In the genomic region with DNA sequence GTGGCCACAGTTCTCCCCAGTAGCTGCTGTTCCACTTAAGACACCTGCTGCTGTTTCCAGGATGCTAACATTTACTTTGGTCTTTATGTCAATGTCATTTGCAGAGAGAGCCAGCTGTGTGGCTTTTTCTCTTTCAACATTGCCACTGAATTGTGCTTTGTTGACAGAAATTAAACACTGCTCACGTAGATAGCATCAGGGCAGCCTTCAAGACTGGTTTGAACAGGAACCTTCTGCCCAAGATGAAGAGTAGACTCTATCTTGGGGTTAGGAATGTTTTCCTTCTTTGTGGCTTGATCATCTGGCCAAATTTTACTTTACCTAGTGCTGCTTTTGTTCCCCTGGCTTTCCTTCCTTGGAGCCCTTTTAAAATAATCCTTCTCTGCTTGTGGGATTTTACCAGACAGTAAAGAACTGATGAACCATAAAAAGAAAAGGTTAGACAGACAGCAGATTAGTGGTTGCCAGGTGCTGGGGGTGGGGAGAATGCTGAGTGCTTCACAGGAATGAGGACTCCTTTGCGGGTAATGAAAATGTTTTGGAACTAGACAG, we compare ENCODE assay signal across 1 cellular context.
TF ChIP-seq lines count a peak whose summit lies in the region.

No MANE protein-coding gene starts in this region.

TF ChIP-seq in HepG2, 621 proteins besides CTCF, POLR2A, EP300 and RAD21 (continued from another document and continues in another):
- TF ChIP-seq, protein P1, sequence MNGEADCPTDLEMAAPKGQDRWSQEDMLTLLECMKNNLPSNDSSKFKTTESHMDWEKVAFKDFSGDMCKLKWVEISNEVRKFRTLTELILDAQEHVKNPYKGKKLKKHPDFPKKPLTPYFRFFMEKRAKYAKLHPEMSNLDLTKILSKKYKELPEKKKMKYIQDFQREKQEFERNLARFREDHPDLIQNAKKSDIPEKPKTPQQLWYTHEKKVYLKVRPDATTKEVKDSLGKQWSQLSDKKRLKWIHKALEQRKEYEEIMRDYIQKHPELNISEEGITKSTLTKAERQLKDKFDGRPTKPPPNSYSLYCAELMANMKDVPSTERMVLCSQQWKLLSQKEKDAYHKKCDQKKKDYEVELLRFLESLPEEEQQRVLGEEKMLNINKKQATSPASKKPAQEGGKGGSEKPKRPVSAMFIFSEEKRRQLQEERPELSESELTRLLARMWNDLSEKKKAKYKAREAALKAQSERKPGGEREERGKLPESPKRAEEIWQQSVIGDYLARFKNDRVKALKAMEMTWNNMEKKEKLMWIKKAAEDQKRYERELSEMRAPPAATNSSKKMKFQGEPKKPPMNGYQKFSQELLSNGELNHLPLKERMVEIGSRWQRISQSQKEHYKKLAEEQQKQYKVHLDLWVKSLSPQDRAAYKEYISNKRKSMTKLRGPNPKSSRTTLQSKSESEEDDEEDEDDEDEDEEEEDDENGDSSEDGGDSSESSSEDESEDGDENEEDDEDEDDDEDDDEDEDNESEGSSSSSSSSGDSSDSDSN (CRISPR knock-in tag; IDR thresholded peaks at IDR 0.05), result no peak
- no peak for TF ChIP-seq ZNF605 (CRISPR knock-in tag; IDR thresholded peaks at IDR 0.05)
- TF ChIP-seq ZZZ3 (CRISPR knock-in tag; IDR thresholded peaks at IDR 0.05; ENCODE audit: borderline replicate concordance), result no peak
- TF ChIP-seq ZNF644 (CRISPR knock-in tag; IDR thresholded peaks at IDR 0.05; ENCODE audit: low read depth), result no peak
- TF ChIP-seq ZSCAN20 (CRISPR knock-in tag; IDR thresholded peaks at IDR 0.05; ENCODE audit: borderline replicate concordance), result no peak
- no peak for TF ChIP-seq GABPA (IDR thresholded peaks at IDR 0.05; ENCODE audit: low read depth, low read length)
- TF ChIP-seq GABPA (CRISPR knock-in tag; IDR thresholded peaks at IDR 0.05; ENCODE audit: low read depth), result no peak
- no peak for TF ChIP-seq KDM4B (CRISPR knock-in tag; IDR thresholded peaks at IDR 0.05)
- TF ChIP-seq SOX6 (IDR thresholded peaks at IDR 0.05), result no peak
- peak; percentile 84 for TF ChIP-seq SOX6 (CRISPR knock-in tag; IDR thresholded peaks at IDR 0.05)
- no peak for TF ChIP-seq MED13 (CRISPR knock-in tag; IDR thresholded peaks at IDR 0.05)
- no peak for TF ChIP-seq SUZ12 (IDR thresholded peaks at IDR 0.05; ENCODE audit: low read depth, low read length)
- TF ChIP-seq GPN1 (CRISPR knock-in tag; IDR thresholded peaks at IDR 0.05; ENCODE audit: borderline replicate concordance), result no peak
- TF ChIP-seq, protein P2, sequence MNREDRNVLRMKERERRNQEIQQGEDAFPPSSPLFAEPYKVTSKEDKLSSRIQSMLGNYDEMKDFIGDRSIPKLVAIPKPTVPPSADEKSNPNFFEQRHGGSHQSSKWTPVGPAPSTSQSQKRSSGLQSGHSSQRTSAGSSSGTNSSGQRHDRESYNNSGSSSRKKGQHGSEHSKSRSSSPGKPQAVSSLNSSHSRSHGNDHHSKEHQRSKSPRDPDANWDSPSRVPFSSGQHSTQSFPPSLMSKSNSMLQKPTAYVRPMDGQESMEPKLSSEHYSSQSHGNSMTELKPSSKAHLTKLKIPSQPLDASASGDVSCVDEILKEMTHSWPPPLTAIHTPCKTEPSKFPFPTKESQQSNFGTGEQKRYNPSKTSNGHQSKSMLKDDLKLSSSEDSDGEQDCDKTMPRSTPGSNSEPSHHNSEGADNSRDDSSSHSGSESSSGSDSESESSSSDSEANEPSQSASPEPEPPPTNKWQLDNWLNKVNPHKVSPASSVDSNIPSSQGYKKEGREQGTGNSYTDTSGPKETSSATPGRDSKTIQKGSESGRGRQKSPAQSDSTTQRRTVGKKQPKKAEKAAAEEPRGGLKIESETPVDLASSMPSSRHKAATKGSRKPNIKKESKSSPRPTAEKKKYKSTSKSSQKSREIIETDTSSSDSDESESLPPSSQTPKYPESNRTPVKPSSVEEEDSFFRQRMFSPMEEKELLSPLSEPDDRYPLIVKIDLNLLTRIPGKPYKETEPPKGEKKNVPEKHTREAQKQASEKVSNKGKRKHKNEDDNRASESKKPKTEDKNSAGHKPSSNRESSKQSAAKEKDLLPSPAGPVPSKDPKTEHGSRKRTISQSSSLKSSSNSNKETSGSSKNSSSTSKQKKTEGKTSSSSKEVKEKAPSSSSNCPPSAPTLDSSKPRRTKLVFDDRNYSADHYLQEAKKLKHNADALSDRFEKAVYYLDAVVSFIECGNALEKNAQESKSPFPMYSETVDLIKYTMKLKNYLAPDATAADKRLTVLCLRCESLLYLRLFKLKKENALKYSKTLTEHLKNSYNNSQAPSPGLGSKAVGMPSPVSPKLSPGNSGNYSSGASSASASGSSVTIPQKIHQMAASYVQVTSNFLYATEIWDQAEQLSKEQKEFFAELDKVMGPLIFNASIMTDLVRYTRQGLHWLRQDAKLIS (CRISPR knock-in tag; IDR thresholded peaks at IDR 0.05), result no peak
- no peak for TF ChIP-seq YY1 (IDR thresholded peaks at IDR 0.05; ENCODE audit: insufficient read depth, insufficient replicate concordance, low read depth, low read length)
- TF ChIP-seq, protein P3, sequence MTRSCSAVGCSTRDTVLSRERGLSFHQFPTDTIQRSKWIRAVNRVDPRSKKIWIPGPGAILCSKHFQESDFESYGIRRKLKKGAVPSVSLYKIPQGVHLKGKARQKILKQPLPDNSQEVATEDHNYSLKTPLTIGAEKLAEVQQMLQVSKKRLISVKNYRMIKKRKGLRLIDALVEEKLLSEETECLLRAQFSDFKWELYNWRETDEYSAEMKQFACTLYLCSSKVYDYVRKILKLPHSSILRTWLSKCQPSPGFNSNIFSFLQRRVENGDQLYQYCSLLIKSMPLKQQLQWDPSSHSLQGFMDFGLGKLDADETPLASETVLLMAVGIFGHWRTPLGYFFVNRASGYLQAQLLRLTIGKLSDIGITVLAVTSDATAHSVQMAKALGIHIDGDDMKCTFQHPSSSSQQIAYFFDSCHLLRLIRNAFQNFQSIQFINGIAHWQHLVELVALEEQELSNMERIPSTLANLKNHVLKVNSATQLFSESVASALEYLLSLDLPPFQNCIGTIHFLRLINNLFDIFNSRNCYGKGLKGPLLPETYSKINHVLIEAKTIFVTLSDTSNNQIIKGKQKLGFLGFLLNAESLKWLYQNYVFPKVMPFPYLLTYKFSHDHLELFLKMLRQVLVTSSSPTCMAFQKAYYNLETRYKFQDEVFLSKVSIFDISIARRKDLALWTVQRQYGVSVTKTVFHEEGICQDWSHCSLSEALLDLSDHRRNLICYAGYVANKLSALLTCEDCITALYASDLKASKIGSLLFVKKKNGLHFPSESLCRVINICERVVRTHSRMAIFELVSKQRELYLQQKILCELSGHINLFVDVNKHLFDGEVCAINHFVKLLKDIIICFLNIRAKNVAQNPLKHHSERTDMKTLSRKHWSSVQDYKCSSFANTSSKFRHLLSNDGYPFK (CRISPR knock-in tag; IDR thresholded peaks at IDR 0.05; ENCODE audit: borderline replicate concordance), result no peak
- no peak for TF ChIP-seq ZNF567 (CRISPR knock-in tag; IDR thresholded peaks at IDR 0.05; ENCODE audit: borderline replicate concordance)
- no peak; the same call in 1 of the 2 replicates for TF ChIP-seq RXRA (CRISPR knock-in tag; IDR thresholded peaks at IDR 0.05)
- TF ChIP-seq ZMAT3 (CRISPR knock-in tag; conservative IDR thresholded peaks at IDR 0.05), result no peak
- TF ChIP-seq ZNF317 (CRISPR knock-in tag; IDR thresholded peaks at IDR 0.05), result no peak
- TF ChIP-seq SIX4 (CRISPR knock-in tag; IDR thresholded peaks at IDR 0.05), result 0 out of 2 replicates have a peak, but pooled peaks have one; percentile 38
- no peak for TF ChIP-seq NR2F6 (IDR thresholded peaks at IDR 0.05)
- peak; percentile 51; the same call in 1 of the 2 replicates for TF ChIP-seq NR2F6 (CRISPR knock-in tag; IDR thresholded peaks at IDR 0.05)
- TF ChIP-seq BCL6 (CRISPR knock-in tag; IDR thresholded peaks at IDR 0.05), result peak; percentile 54; the same call in 1 of the 2 replicates
- no peak for TF ChIP-seq ZNF883 (CRISPR knock-in tag; IDR thresholded peaks at IDR 0.05; ENCODE audit: not compliant biosample characterization)
- peak; percentile 49 for TF ChIP-seq TEAD3 (CRISPR knock-in tag; optimal IDR thresholded peaks at IDR 0.05; ENCODE audit: borderline replicate concordance)
- TF ChIP-seq, protein P4, sequence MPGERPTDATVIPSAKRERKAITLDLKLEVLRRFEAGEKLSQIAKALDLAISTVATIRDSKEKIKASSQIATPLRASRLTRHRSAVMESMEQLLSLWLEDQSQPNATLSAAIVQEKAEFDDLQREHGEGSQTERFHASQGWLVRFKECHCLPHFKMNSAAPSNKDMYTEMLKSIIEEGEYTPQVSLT (CRISPR knock-in tag; IDR thresholded peaks at IDR 0.05; ENCODE audit: borderline replicate concordance, low read depth), result no peak
- TF ChIP-seq ZNF615 (CRISPR knock-in tag; IDR thresholded peaks at IDR 0.05; ENCODE audit: borderline replicate concordance), result no peak
- no peak for TF ChIP-seq ZKSCAN8 (CRISPR knock-in tag; IDR thresholded peaks at IDR 0.05; ENCODE audit: borderline replicate concordance)
- no peak for TF ChIP-seq ZNF263 (CRISPR knock-in tag; IDR thresholded peaks at IDR 0.05)
- TF ChIP-seq RORA (CRISPR knock-in tag; IDR thresholded peaks at IDR 0.05), result no peak
- TF ChIP-seq ZNF547 (CRISPR knock-in tag; IDR thresholded peaks at IDR 0.05), result no peak
- TF ChIP-seq FOXO1 (CRISPR knock-in tag; IDR thresholded peaks at IDR 0.05), result peak; percentile 63
- TF ChIP-seq LRRFIP1 (CRISPR knock-in tag; conservative IDR thresholded peaks at IDR 0.05), result no peak
- no peak for TF ChIP-seq TSC22D2 (CRISPR knock-in tag; IDR thresholded peaks at IDR 0.05; ENCODE audit: borderline replicate concordance)
- TF ChIP-seq CENPT (CRISPR knock-in tag; IDR thresholded peaks at IDR 0.05; ENCODE audit: low read depth), result no peak
- no peak for TF ChIP-seq CBX1 (IDR thresholded peaks at IDR 0.05; ENCODE audit: low read depth)
- no peak for TF ChIP-seq SIN3A (IDR thresholded peaks at IDR 0.05; ENCODE audit: borderline replicate concordance, low read depth, low read length)
- TF ChIP-seq, protein P5, sequence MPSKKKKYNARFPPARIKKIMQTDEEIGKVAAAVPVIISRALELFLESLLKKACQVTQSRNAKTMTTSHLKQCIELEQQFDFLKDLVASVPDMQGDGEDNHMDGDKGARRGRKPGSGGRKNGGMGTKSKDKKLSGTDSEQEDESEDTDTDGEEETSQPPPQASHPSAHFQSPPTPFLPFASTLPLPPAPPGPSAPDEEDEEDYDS (CRISPR knock-in tag; IDR thresholded peaks at IDR 0.05), result peak; percentile 38; the same call in 1 of the 2 replicates
- TF ChIP-seq HES4 (CRISPR knock-in tag; IDR thresholded peaks at IDR 0.05; ENCODE audit: borderline replicate concordance), result no peak
- TF ChIP-seq CC2D1A (CRISPR knock-in tag; IDR thresholded peaks at IDR 0.05), result no peak
- TF ChIP-seq ZNF629 (CRISPR knock-in tag; conservative IDR thresholded peaks at IDR 0.05), result no peak
- no peak for TF ChIP-seq GZF1 (CRISPR knock-in tag; IDR thresholded peaks at IDR 0.05)
- peak; percentile 56; the same call in 1 of the 2 replicates for TF ChIP-seq ZNF329 (CRISPR knock-in tag; IDR thresholded peaks at IDR 0.05; ENCODE audit: low read depth)
- TF ChIP-seq MAFG (CRISPR knock-in tag; IDR thresholded peaks at IDR 0.05), result no peak
- no peak for TF ChIP-seq PAF1 (CRISPR knock-in tag; IDR thresholded peaks at IDR 0.05)
- TF ChIP-seq KAT2B (IDR thresholded peaks at IDR 0.05; ENCODE audit: borderline replicate concordance, low read depth, low read length), result no peak
- TF ChIP-seq ZNF142 (CRISPR knock-in tag; IDR thresholded peaks at IDR 0.05), result no peak
- no peak for TF ChIP-seq ZNF367 (CRISPR knock-in tag; IDR thresholded peaks at IDR 0.05; ENCODE audit: borderline replicate concordance)
- TF ChIP-seq RNF2 (conservative IDR thresholded peaks at IDR 0.05; ENCODE audit: low read depth), result no peak
